Comparison of ENCODE assay signal across 8 cellular contexts in genomic region chr10:104122273-104123107, GRCh38. TPM values are rescaled to one million over a fixed set of nuclear protein-coding genes. Genes with fewer than 3 reads are reported as not detected.
A peak's percentile ranks its signal among the peaks of the same experiment; 100 is the strongest.
DNase-seq lines count a peak whose midpoint lies in the region; ATAC-seq and TF ChIP-seq lines count a peak whose summit lies in the region.

No MANE protein-coding gene starts in this region.

- H3K4me1 Mint-ChIP-seq in immature natural killer cell: peaks cover 15 to 29% of the 10 kb centered on the region in 2 donors

- H3K9me3 Mint-ChIP-seq in immature natural killer cell: no peaks in the 10 kb centered on the region

- no peaks in the 10 kb centered on the region for H3K36me3 ChIP-seq in stomach smooth muscle (ENCODE audit: control insufficient read depth in 2 of 2, insufficient read depth in 2 of 2, low read length in 2 of 2)

- H3K27me3 Mint-ChIP-seq in immature natural killer cell (ENCODE audit: low read depth in 3 of 3): peaks cover 16 to 23% (median 21%) of the 10 kb centered on the region in 3 donors

- DNase-seq in AG09309 (ENCODE audit: low read depth) (no peak), Kasumi-1 (lab: John Stamatoyannopoulos, UW) (peak; percentile 64 to 67), astrocyte of the cerebellum (ENCODE audit: low read depth) (no peak), immature natural killer cell (no peak), iPS-NIHi11 (ENCODE audit: low spot score) (no peak)

- H3K9ac ChIP-seq in stomach smooth muscle (ENCODE audit: low read length in 2 of 2): peak overlapping the region; percentile 83 to 91

- H3K9me3 ChIP-seq in stomach smooth muscle (ENCODE audit: control insufficient read depth in 2 of 2, low read length in 2 of 2): no peaks in the 10 kb centered on the region

- no peak for TF ChIP-seq CTCF in AG09309 (IDR thresholded peaks at IDR 0.05; ENCODE audit: control insufficient read depth, insufficient read depth, low read depth, low read length, missing control alignments)
- no peak for TF ChIP-seq CTCF in astrocyte of the cerebellum (IDR thresholded peaks at IDR 0.05; ENCODE audit: low read depth, low read length, missing control alignments)

- no peaks in the 10 kb centered on the region for H3K27me3 ChIP-seq in stomach smooth muscle (ENCODE audit: control insufficient read depth in 1 of 2, insufficient read depth in 2 of 2, low read length in 2 of 2)

- peak overlapping the region; percentile 98 to 99 (median 98) for H3K27ac Mint-ChIP-seq in immature natural killer cell

- ATAC-seq in GM19035 (IDR thresholded peaks at IDR 0.05; ENCODE audit: unreplicated experiment) (peak; percentile 14), GM18868 (IDR thresholded peaks at IDR 0.05; ENCODE audit: unreplicated experiment) (no peak)

- no peaks in the 10 kb centered on the region for H3K4me1 ChIP-seq in stomach smooth muscle (ENCODE audit: control insufficient read depth, insufficient read depth, low read length)

- peak overlapping the region; percentile 94 to 99 (median 96) for H3K4me3 Mint-ChIP-seq in immature natural killer cell

- peak overlapping the region; percentile 80 for H3K27ac ChIP-seq in stomach smooth muscle (ENCODE audit: low read length)

- in situ Hi-C loops in astrocyte of the cerebellum (cut with HindIII; ENCODE audit: low sequenced_read_pairs): no loop called here

- H3K36me3 Mint-ChIP-seq in immature natural killer cell: peaks cover 3 to 10% (median 4%) of the 10 kb centered on the region in 3 donors

- peak overlapping the region; percentile 91 for H3K4me3 ChIP-seq in AG09309 (ENCODE audit: control insufficient read depth, low read depth, low read length)
- peak overlapping the region; percentile 80 for H3K4me3 ChIP-seq in astrocyte of the cerebellum (ENCODE audit: low read depth, low read length)
- H3K4me3 ChIP-seq in stomach smooth muscle (ENCODE audit: low read length in 2 of 2): peak overlapping the region; percentile 80 to 89

RNA-seq across cellular contexts. Expression of gene SFR1, which starts 0.5 kb away (rescaled TPM):
- 10 to 100 TPM; 15.7 to 19.0 (median 16.7) TPM for polyA plus RNA-seq in immature natural killer cell

RNA-seq across cellular contexts. Expression of gene COL17A1, which starts 36.8 kb away (rescaled TPM):
- not detected for polyA plus RNA-seq in immature natural killer cell

Comparison
In these comparisons a context has a peak if more than half of its experiments do, and no peak if none do; other contexts are left out.
1. DNase-seq: peak in Kasumi-1 (2 of 2); none in AG09309 (single experiment), astrocyte of the cerebellum (single experiment), immature natural killer cell (0 of 3) and iPS-NIHi11 (single experiment).
2. Peak in every context shown above with its lines, with median percentiles within 50 percentile points of each other: H3K4me3 ChIP-seq.